In genomic region chr11:27362749-27363575, GRCh38 we compare ENCODE assay signal across 8 cellular contexts. TPM values are rescaled to one million over a fixed set of nuclear protein-coding genes. Genes with fewer than 3 reads are reported as not detected.
A peak's percentile ranks its signal among the peaks of the same experiment; 100 is the strongest.
DNase-seq lines count a peak whose midpoint lies in the region; ATAC-seq and TF ChIP-seq lines count a peak whose summit lies in the region.

TSS of gene CCDC34 (minus strand) at chr11:27363215. CDS start at chr11:27363194, 21 bp downstream.

- peak within 1 kb of the TSS; percentile 97 for H3K4me3 Mint-ChIP-seq in nephron progenitor cell

- H3K27me3 ChIP-seq in HAP-1 (ENCODE audit: low read depth), result no peaks in the 10 kb centered on the region

- H3K9me3 Mint-ChIP-seq in nephron progenitor cell, result no peaks in the 10 kb centered on the region

- peaks cover 31% of the 10 kb centered on the region for H3K4me1 ChIP-seq in HAP-1

- H3K27me3 Mint-ChIP-seq in nephron progenitor cell (ENCODE audit: low read depth, poor library complexity), result peaks cover 7% of the 10 kb centered on the region

- ATAC-seq in stimulated activated naive CD8-positive, alpha-beta T cell treated with anti-CD3 and anti-CD28 coated beads, Interleukin-15, Interleukin-2, amounts not matched to agents 100 U/mL and 50 U/mL, for 24 hours, result peak; percentile 98

- H3K4me1 Mint-ChIP-seq in nephron progenitor cell, result peaks cover 65% of the 10 kb centered on the region

- H3K36me3 Mint-ChIP-seq in nephron progenitor cell (ENCODE audit: low read depth), result peaks cover 39% of the 10 kb centered on the region

- H3K9me3 ChIP-seq in HAP-1, result no peaks in the 10 kb centered on the region

- H3K36me3 ChIP-seq in HAP-1 (replicated peaks), result peaks cover 10% of the 10 kb centered on the region

- DNase-seq in G401 (ENCODE audit: low spot score), result peak; percentile 88
- DNase-seq in HAP-1 (ENCODE audit: low spot score in 2 of 2), result peak; percentile 88 to 94
- DNase-seq in M059J (ENCODE audit: low read depth), result peak; percentile 95
- DNase-seq in SHP77 (lab: John Stamatoyannopoulos, UW), result peak; percentile 66 to 91
- peak; percentile 82 for DNase-seq in activated effector memory CD4-positive, alpha-beta T cell treated with Interleukin-2 at 50 U/mL for 16 hours
- DNase-seq in fibroblast of the aortic adventitia (ENCODE audit: low read depth), result peak; percentile 83
- DNase-seq in nephron progenitor cell, result peak; percentile 95
- DNase-seq in stimulated activated naive CD8-positive, alpha-beta T cell treated with anti-CD3 and anti-CD28 coated beads, Interleukin-15, Interleukin-2, amounts not matched to agents 100 U/mL and 50 U/mL, for 24 hours, result peak; percentile 92

- in situ Hi-C loops in G401 (cut with HindIII; ENCODE audit: low sequenced_read_pairs), result no loop called here
- in situ Hi-C loops in HAP-1 (cut with MboI; ENCODE audit: low sequenced_read_pairs), result loop anchor here (25.0 kb wide), 1 partner anchor 99 kb away; the partner anchor contains the start of gene LGR4

- TF ChIP-seq CTCF in fibroblast of the aortic adventitia (IDR thresholded peaks at IDR 0.05; ENCODE audit: insufficient read depth, low read length) (no peak), nephron progenitor cell (IDR thresholded peaks at IDR 0.05) (no peak)

- H3K4me3 ChIP-seq in HAP-1 (peak within 1 kb of the TSS; percentile 62), fibroblast of the aortic adventitia (ENCODE audit: low read depth, low read length) (peak within 1 kb of the TSS; percentile 80)

- peak within 1 kb of the TSS; percentile 99 for H3K27ac Mint-ChIP-seq in nephron progenitor cell

RNA-seq across cellular contexts. Expression of gene CCDC34, which starts in this region (rescaled TPM):
- 6.0 and 8.2 TPM in 2 replicates for total RNA-seq in G401 (2014; rRNA removed; shearing (Covaris generic))
- 15.3 and 23.5 TPM in 2 replicates for total RNA-seq in M059J (2014; rRNA removed; shearing (Covaris generic))
- 6.3 and 10.7 TPM in 2 replicates for total RNA-seq in fibroblast of the aortic adventitia (ENCODE audit: low replicate concordance)

Comparison
In these comparisons a context has a peak if more than half of its experiments do, and no peak if none do; other contexts are left out.
1. Peak in every context shown above with its lines: DNase-seq, ATAC-seq and H3K4me3 ChIP-seq.